9 cellular contexts compared by ENCODE assay signal in the genomic region with DNA sequence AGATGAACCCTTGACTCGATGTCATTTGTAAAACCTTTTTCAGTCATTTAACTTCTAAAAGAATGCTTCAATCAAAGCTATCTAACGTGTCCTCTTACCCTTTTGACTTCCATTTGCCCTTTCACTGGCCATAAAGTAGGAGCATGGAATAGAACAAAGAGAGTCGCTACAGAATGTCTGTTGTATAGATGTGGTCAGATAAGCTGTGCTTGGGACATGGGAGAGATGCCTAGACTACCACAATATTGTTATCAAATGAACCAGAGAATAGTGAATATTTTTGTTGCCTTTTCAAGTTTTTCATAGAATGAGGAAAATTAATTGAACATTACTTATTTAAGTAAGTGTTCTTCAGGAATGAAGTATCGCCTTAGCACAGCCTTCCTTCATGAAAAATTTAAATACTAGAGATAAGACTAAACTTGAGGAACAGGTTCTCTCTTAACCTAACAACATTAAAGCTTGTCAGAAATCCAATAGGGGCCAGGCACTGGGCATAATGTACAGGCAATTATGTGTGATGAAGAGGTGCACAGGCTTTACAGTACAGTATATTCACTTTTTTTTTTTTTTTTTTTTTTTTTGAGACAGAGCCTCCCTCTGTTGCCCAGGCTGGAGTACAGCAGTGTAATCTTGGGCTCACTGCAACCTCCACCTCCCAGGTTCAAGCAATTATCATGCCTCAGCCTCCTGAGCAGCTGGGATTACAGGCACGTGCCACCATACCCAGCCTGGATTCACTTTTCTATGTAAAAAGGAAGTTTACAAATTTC. TPM values are rescaled to one million over a fixed set of nuclear protein-coding genes. Genes with fewer than 3 reads are reported as not detected.
DNase-seq lines count a peak whose midpoint lies in the region; ATAC-seq, FAIRE-seq and TF ChIP-seq lines count a peak whose summit lies in the region.
"Had no signal": no experiment of that assay in that cellular context is flagged by ENCODE, and none has a peak within 500 bp of the region (broad histone marks: within the 10 kb centered on the region; RNA-seq: fewer than 3 reads in every experiment).

No MANE protein-coding gene starts in this region.

- H3K27ac ChIP-seq in heart right ventricle = peak overlapping the region in 6 of 10 donors; percentile 1 to 68 (median 25)
- H3K27ac ChIP-seq in left lung = peak overlapping the region; percentile 4 to 37

- H3K4me1 ChIP-seq in heart right ventricle (peaks cover 19 to 95% (median 86%) of the 10 kb centered on the region in 9 donors), left lung (peaks cover 44 to 97% of the 10 kb centered on the region in 2 donors)

- H3K9me3 Mint-ChIP-seq in activated CD8-positive, alpha-beta T cell treated with anti-CD3 and anti-CD28 coated beads, Interleukin-2, amount 10 ng/mL, durations not matched to agents 7 days and 5 days (ENCODE audit: insufficient read depth) = no peaks in the 10 kb centered on the region
- no peaks in the 10 kb centered on the region for H3K9me3 Mint-ChIP-seq in type B pancreatic cell

- peaks cover 57% of the 10 kb centered on the region for H3K4me1 Mint-ChIP-seq in activated CD8-positive, alpha-beta T cell treated with anti-CD3 and anti-CD28 coated beads, Interleukin-2, amount 10 ng/mL, durations not matched to agents 7 days and 5 days (ENCODE audit: low read depth)
- peaks cover 54% of the 10 kb centered on the region for H3K4me1 Mint-ChIP-seq in type B pancreatic cell (ENCODE audit: unreplicated experiment)

- intact Hi-C loops in heart right ventricle (cut with DNase I) (no loop called here), left cardiac atrium (cut with DNase I) (no loop called here), left lung (cut with DNase I) (no loop called here)

- DNase-seq in heart right ventricle (no peak), left cardiac atrium (no peak), left lung (no peak), type B pancreatic cell (ENCODE audit: extremely low spot score, unreplicated experiment) (no peak), RCC 7860 (ENCODE audit: low spot score) (no peak), NCI-H1436 treated with DMSO at 0.1 percent for 48 hours (lab: John Stamatoyannopoulos, UW) (no peak)
- no peak for DNase-seq in activated CD8-positive, alpha-beta T cell treated with anti-CD3 and anti-CD28 coated beads, Interleukin-2, amount 10 ng/mL, durations not matched to agents 7 days and 5 days

- no peaks in the 10 kb centered on the region for H3K27me3 Mint-ChIP-seq in activated CD8-positive, alpha-beta T cell treated with anti-CD3 and anti-CD28 coated beads, Interleukin-2, amount 10 ng/mL, durations not matched to agents 7 days and 5 days (ENCODE audit: low read depth)
- no peaks in the 10 kb centered on the region for H3K27me3 Mint-ChIP-seq in type B pancreatic cell

- H3K27me3 ChIP-seq in heart right ventricle (no peaks in the 10 kb centered on the region), left lung (no peaks in the 10 kb centered on the region)

- FAIRE-seq in RCC 7860 (lab: Jason Lieb, UNC) = no peak
- FAIRE-seq: G401.6 had no signal

- CTCF ChIA-PET in activated CD8-positive, alpha-beta T cell treated with anti-CD3 and anti-CD28 coated beads, Interleukin-2, amount 10 ng/mL, durations not matched to agents 7 days and 5 days (lab: Charles Lee) = interaction anchor here (0.6 to 3.5 kb wide), 12 partner anchors 9 to 123 kb away, joined by 3 to 21 read pairs (median 5); no protein-coding TSS in a partner anchor

- ATAC-seq in heart right ventricle (no peak), left cardiac atrium (no peak), left lung (peak; percentile 41), GM21447 (IDR thresholded peaks at IDR 0.05; ENCODE audit: unreplicated experiment) (no peak)
- ATAC-seq in activated CD8-positive, alpha-beta T cell treated with anti-CD3 and anti-CD28 coated beads, Interleukin-2, amount 10 ng/mL, durations not matched to agents 7 days and 5 days = peak; percentile 31

- H3K4me3 ChIP-seq in heart right ventricle (no peak overlapping the region), left lung (no peak overlapping the region)

- POLR2A ChIA-PET in activated CD8-positive, alpha-beta T cell treated with anti-CD3 and anti-CD28 coated beads, Interleukin-2, amount 10 ng/mL, durations not matched to agents 7 days and 5 days (lab: Charles Lee) = interaction anchor here (1.4 to 13.8 kb wide), 3 partner anchors 22 to 63 kb away, joined by 3 to 373 read pairs (median 245); no protein-coding TSS in a partner anchor

- no peak overlapping the region for H3K4me3 Mint-ChIP-seq in activated CD8-positive, alpha-beta T cell treated with anti-CD3 and anti-CD28 coated beads, Interleukin-2, amount 10 ng/mL, durations not matched to agents 7 days and 5 days
- peak overlapping the region; percentile 71 for H3K4me3 Mint-ChIP-seq in type B pancreatic cell

- H3K27ac Mint-ChIP-seq in activated CD8-positive, alpha-beta T cell treated with anti-CD3 and anti-CD28 coated beads, Interleukin-2, amount 10 ng/mL, durations not matched to agents 7 days and 5 days = peak overlapping the region; percentile 43
- peak overlapping the region; percentile 89 for H3K27ac Mint-ChIP-seq in type B pancreatic cell

- WGBS in heart right ventricle, 2 donors = 52% methylated on average over 5 of the region's 5 CpGs

- H3K36me3 Mint-ChIP-seq in activated CD8-positive, alpha-beta T cell treated with anti-CD3 and anti-CD28 coated beads, Interleukin-2, amount 10 ng/mL, durations not matched to agents 7 days and 5 days (ENCODE audit: low read depth) = peaks cover 67% of the 10 kb centered on the region
- H3K36me3 Mint-ChIP-seq in type B pancreatic cell = peaks cover 33% of the 10 kb centered on the region

- TF ChIP-seq CTCF in heart right ventricle (IDR thresholded peaks at IDR 0.05) (no peak), left lung (IDR thresholded peaks at IDR 0.05) (no peak), type B pancreatic cell (conservative IDR thresholded peaks at IDR 0.05) (no peak)

- H3K36me3 ChIP-seq in heart right ventricle (peaks cover 0 to 53% (median 0%) of the 10 kb centered on the region in 9 donors), left lung (peaks cover 0 to 5% of the 10 kb centered on the region in 2 donors)

- H3K9me3 ChIP-seq in heart right ventricle (no peaks in the 10 kb centered on the region), left lung (no peaks in the 10 kb centered on the region)

RNA-seq across cellular contexts. Expression of gene KMT2E, which starts 7.5 kb away (rescaled TPM):
- 10 to 100 TPM; 41.1 to 53.3 (median 47.5) TPM for total RNA-seq in heart right ventricle
- polyA plus RNA-seq in heart right ventricle = 10 to 100 TPM in 1 of 2 donors, 1 to 10 TPM in 1; 9.4 to 25.2 TPM
- 10 to 100 TPM; 45.3 to 59.0 TPM for total RNA-seq in left cardiac atrium
- total RNA-seq in activated CD8-positive, alpha-beta T cell treated with anti-CD3 and anti-CD28 coated beads, Interleukin-2, amount 10 ng/mL, durations not matched to agents 7 days and 5 days = 100 to 1,000 TPM in 1 of 2 experiments, 10 to 100 TPM in 1; 95.1 to 105 TPM
- 10 to 100 TPM; 74.5 to 96.2 TPM for total RNA-seq in left lung
- total RNA-seq in type B pancreatic cell (ENCODE audit: low replicate concordance) = 63.0 and 75.6 TPM in 2 replicates

Comparison
In these comparisons a context has a peak if more than half of its experiments do, and no peak if none do; other contexts are left out.
1. ATAC-seq: peak in activated CD8-positive, alpha-beta T cell treated with anti-CD3 and anti-CD28 coated beads, Interleukin-2, amount 10 ng/mL, durations not matched to agents 7 days and 5 days (single experiment) and left lung (single experiment); none in heart right ventricle (0 of 8), left cardiac atrium (0 of 2) and GM21447 (single experiment).